In genomic region chr15:39208187-39208586, GRCh38 we compare ENCODE assay signal across 22 cellular contexts.
A peak's percentile ranks its signal among the peaks of the same experiment; 100 is the strongest.
DNase-seq lines count a peak whose midpoint lies in the region; ATAC-seq and TF ChIP-seq lines count a peak whose summit lies in the region.
"Had no signal": no experiment of that assay in that cellular context is flagged by ENCODE, and none has a peak within 500 bp of the region (broad histone marks: within the 10 kb centered on the region; RNA-seq: fewer than 3 reads in every experiment).

No MANE protein-coding gene starts in this region.

- DNase-seq in RWPE2 (ENCODE audit: low spot score): no peak
- DNase-seq in lower lobe of right lung: no peak
- no peak for DNase-seq in upper lobe of right lung
- no peak for DNase-seq in suprapubic skin (ENCODE audit: low spot score in 2 of 2)
- DNase-seq in vagina (ENCODE audit: extremely low spot score in 2 of 2): no peak
- DNase-seq: 8988T; ACHN; BE2C; C1 segment of cervical spinal cord; CD4-positive, alpha-beta memory T cell; CD4-positive, CD25-positive, alpha-beta regulatory T cell; CD8-positive, alpha-beta memory T cell; COR-L47; DMS 273 treated with DMSO at 0.1 percent for 48 hours; DMS153; DMS79; DND-41; EL; GDM1 had no signal

- H3K27me3 ChIP-seq in RWPE2 (ENCODE audit: insufficient read depth, poor library complexity, severe bottlenecking) (no peaks in the 10 kb centered on the region), lower lobe of right lung (ENCODE audit: low read depth) (no peaks in the 10 kb centered on the region), upper lobe of right lung (no peaks in the 10 kb centered on the region), suprapubic skin (no peaks in the 10 kb centered on the region), vagina (no peaks in the 10 kb centered on the region)
- H3K27me3 ChIP-seq: BE2C, BLaER1 had no signal

- H3K9me3 ChIP-seq in RWPE2 (ENCODE audit: severe bottlenecking): no peaks in the 10 kb centered on the region
- H3K9me3 ChIP-seq in lower lobe of right lung: peaks cover 8% of the 10 kb centered on the region
- H3K9me3 ChIP-seq in upper lobe of right lung: no peaks in the 10 kb centered on the region
- H3K9me3 ChIP-seq in suprapubic skin: no peaks in the 10 kb centered on the region
- H3K9me3 ChIP-seq in vagina: no peaks in the 10 kb centered on the region
- H3K9me3 ChIP-seq: BE2C, BLaER1 had no signal

- WGBS in suprapubic skin: 73% methylated on average over 2 of the region's 2 CpGs

- TF ChIP-seq POLR2A in suprapubic skin (IDR thresholded peaks at IDR 0.05) (no peak), vagina (IDR thresholded peaks at IDR 0.05) (no peak)

- no peak for TF ChIP-seq EP300 in suprapubic skin (IDR thresholded peaks at IDR 0.05)

- no peak for ATAC-seq in RWPE2 (ENCODE audit: low read depth)
- peak; percentile 27 to 54 for ATAC-seq in lower lobe of right lung
- peak; percentile 33 for ATAC-seq in upper lobe of right lung
- ATAC-seq in GM18502 (IDR thresholded peaks at IDR 0.05; ENCODE audit: poor library complexity, unreplicated experiment): no peak
- ATAC-seq: GM12878 had no signal

- no peak for TF ChIP-seq CTCF in RWPE2 (IDR thresholded peaks at IDR 0.05; ENCODE audit: poor library complexity, severe bottlenecking)
- no peak for TF ChIP-seq CTCF in lower lobe of right lung (IDR thresholded peaks at IDR 0.05)
- TF ChIP-seq CTCF in upper lobe of right lung (IDR thresholded peaks at IDR 0.05): no peak
- no peak for TF ChIP-seq CTCF in suprapubic skin (IDR thresholded peaks at IDR 0.05)
- no peak for TF ChIP-seq CTCF in vagina (IDR thresholded peaks at IDR 0.05)

- H3K4me1 ChIP-seq in RWPE2 (ENCODE audit: insufficient read depth, poor library complexity, severe bottlenecking) (peaks cover 39% of the 10 kb centered on the region), lower lobe of right lung (no peaks in the 10 kb centered on the region), upper lobe of right lung (no peaks in the 10 kb centered on the region), suprapubic skin (no peaks in the 10 kb centered on the region), vagina (no peaks in the 10 kb centered on the region)
- H3K4me1 ChIP-seq: BE2C, BLaER1 had no signal

- no peak overlapping the region for H3K4me3 ChIP-seq in RWPE2 (ENCODE audit: severe bottlenecking)
- H3K4me3 ChIP-seq in lower lobe of right lung: no peak overlapping the region
- H3K4me3 ChIP-seq in upper lobe of right lung: no peak overlapping the region
- no peak overlapping the region for H3K4me3 ChIP-seq in suprapubic skin
- H3K4me3 ChIP-seq in vagina: no peak overlapping the region
- H3K4me3 ChIP-seq: BLaER1, GM12878 had no signal

- H3K27ac ChIP-seq in RWPE2 (ENCODE audit: poor library complexity, severe bottlenecking) (peak overlapping the region; percentile 8), lower lobe of right lung (no peak overlapping the region), upper lobe of right lung (no peak overlapping the region), suprapubic skin (no peak overlapping the region), vagina (no peak overlapping the region)
- H3K27ac ChIP-seq: BLaER1 had no signal

- H3K36me3 ChIP-seq in RWPE2 (ENCODE audit: low read depth) (no peaks in the 10 kb centered on the region), lower lobe of right lung (no peaks in the 10 kb centered on the region), upper lobe of right lung (no peaks in the 10 kb centered on the region), suprapubic skin (no peaks in the 10 kb centered on the region), vagina (no peaks in the 10 kb centered on the region)
- H3K36me3 ChIP-seq: BE2C, BLaER1 had no signal

- intact Hi-C loops in lower lobe of right lung (cut with DNase I) (no loop called here), upper lobe of right lung (cut with DNase I) (no loop called here), vagina (cut with DNase I) (no loop called here)

Comparison
In these comparisons a context has a peak if more than half of its experiments do, and no peak if none do; other contexts are left out.
1. ATAC-seq: peak in lower lobe of right lung (2 of 2) and upper lobe of right lung (single experiment); none in RWPE2 (single experiment) and GM18502 (single experiment).